9 cellular contexts compared by ENCODE assay signal in the genomic region with DNA sequence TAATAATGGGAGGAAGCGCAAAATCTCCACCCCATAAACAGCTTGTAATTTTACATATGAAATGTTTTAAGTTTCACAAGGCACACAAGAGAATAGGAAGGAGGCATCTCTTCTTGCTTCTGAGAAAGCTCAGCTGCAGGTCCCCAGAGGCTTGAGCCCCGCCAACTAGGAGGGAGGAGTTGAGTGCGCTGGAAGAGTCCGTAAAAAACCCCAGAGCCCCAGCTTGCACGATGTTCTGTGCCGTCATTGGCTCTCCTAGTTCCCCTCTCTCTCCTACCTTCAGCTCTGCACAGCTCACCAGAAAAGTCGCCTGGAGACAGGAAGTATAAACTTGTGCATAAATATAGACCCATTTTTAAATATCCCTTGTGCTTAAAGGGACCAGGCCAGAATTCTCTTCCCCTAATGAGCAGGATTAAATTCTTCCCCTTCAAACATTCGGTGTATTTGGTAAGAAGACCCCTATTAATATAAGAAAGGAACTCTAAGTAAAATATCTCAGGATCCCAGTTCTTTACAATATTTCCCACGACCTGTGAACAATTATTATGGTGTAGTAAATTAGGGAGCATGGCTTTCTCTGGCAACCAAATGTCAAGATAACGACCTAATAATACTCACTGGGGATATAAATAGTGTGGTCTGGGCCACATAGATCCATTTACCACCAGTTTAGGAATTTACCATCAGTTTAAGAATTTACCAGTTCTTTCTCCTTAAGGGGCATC. TPM values are rescaled to one million over a fixed set of nuclear protein-coding genes. Genes with fewer than 3 reads are reported as not detected.
A peak's percentile ranks its signal among the peaks of the same experiment; 100 is the strongest.
DNase-seq lines count a peak whose midpoint lies in the region; ATAC-seq and TF ChIP-seq lines count a peak whose summit lies in the region.
"Had no signal": no experiment of that assay in that cellular context is flagged by ENCODE, and none has a peak within 500 bp of the region (broad histone marks: within the 10 kb centered on the region; RNA-seq: fewer than 3 reads in every experiment).

No MANE protein-coding gene starts in this region.

- H3K27ac ChIP-seq in CD4-positive, alpha-beta T cell (ENCODE audit: low read depth, low read length), result peak overlapping the region; percentile 63
- peak overlapping the region; percentile 0 for H3K27ac ChIP-seq in duodenal mucosa (ENCODE audit: low read depth, low read length)

- no peaks in the 10 kb centered on the region for H3K9me3 ChIP-seq in CD4-positive, alpha-beta T cell (ENCODE audit: control insufficient read depth, low read length)
- no peaks in the 10 kb centered on the region for H3K9me3 ChIP-seq in duodenal mucosa (ENCODE audit: control insufficient read depth in 1 of 2, low read length in 2 of 2)

- peak; percentile 59 to 84 (median 66) for DNase-seq in CD4-positive, alpha-beta T cell
- peak; percentile 53 to 62 for DNase-seq in activated CD4-positive, alpha-beta T cell treated with anti-CD3 and anti-CD28 coated beads for 24 hours (ENCODE audit: low read depth in 2 of 2)
- DNase-seq in naive thymus-derived CD8-positive, alpha-beta T cell, result peak; percentile 63 to 93 (median 82)
- peak; percentile 39 for DNase-seq in superior temporal gyrus (ENCODE audit: extremely low spot score)

- H3K4me1 Mint-ChIP-seq in CD4-positive, alpha-beta T cell (ENCODE audit: low read depth), result peaks cover 65% of the 10 kb centered on the region
- peaks cover 42 to 63% (median 62%) of the 10 kb centered on the region in 4 donors for H3K4me1 Mint-ChIP-seq in naive thymus-derived CD8-positive, alpha-beta T cell

- H3K9ac ChIP-seq in duodenal mucosa (ENCODE audit: low read depth in 1 of 2, low read length in 2 of 2), result no peak overlapping the region

- peak; percentile 100 for ATAC-seq in CD4-positive, alpha-beta T cell (ENCODE audit: poor library complexity)
- ATAC-seq in GM19467 (IDR thresholded peaks at IDR 0.05; ENCODE audit: unreplicated experiment), result peak; percentile 100
- peak; percentile 100 for ATAC-seq in HG03520 (IDR thresholded peaks at IDR 0.05; ENCODE audit: unreplicated experiment)
- peak; percentile 98 to 99 for ATAC-seq in naive thymus-derived CD8-positive, alpha-beta T cell
- ATAC-seq in SK-N-SH treated with all-trans-retinoic acid at 6 μM for 48 hours, result no peak
- ATAC-seq: HCT116 had no signal

- CTCF ChIA-PET in CD4-positive, alpha-beta T cell (lab: Charles Lee), result interaction anchor here (1.1 to 5.2 kb wide), 6 partner anchors 12 to 61 kb away, joined by 3 to 28 read pairs (median 4); no protein-coding TSS in a partner anchor

- H3K9me3 Mint-ChIP-seq in CD4-positive, alpha-beta T cell, result no peaks in the 10 kb centered on the region
- peaks cover 0 to 7% (median 0%) of the 10 kb centered on the region in 9 donors for H3K9me3 Mint-ChIP-seq in naive thymus-derived CD8-positive, alpha-beta T cell

- peaks cover 0 to 7% of the 10 kb centered on the region in 2 donors for H3K36me3 ChIP-seq in duodenal mucosa (ENCODE audit: control insufficient read depth in 1 of 2, insufficient read depth in 2 of 2, low read length in 2 of 2)

- peaks cover 21% of the 10 kb centered on the region for H3K36me3 Mint-ChIP-seq in CD4-positive, alpha-beta T cell (ENCODE audit: low read depth)
- H3K36me3 Mint-ChIP-seq in naive thymus-derived CD8-positive, alpha-beta T cell, result peaks cover 5 to 24% (median 14%) of the 10 kb centered on the region in 3 donors

- peaks cover 50 to 64% of the 10 kb centered on the region in 2 donors for H3K4me1 ChIP-seq in duodenal mucosa (ENCODE audit: control insufficient read depth in 1 of 2, insufficient read depth in 2 of 2, low read length in 2 of 2)

- H3K27me3 ChIP-seq in CD4-positive, alpha-beta T cell (ENCODE audit: control insufficient read depth, insufficient read depth, low read length), result no peaks in the 10 kb centered on the region
- no peaks in the 10 kb centered on the region for H3K27me3 ChIP-seq in duodenal mucosa (ENCODE audit: control insufficient read depth in 1 of 2, insufficient read depth in 2 of 2, low read length in 2 of 2)

- POLR2A ChIA-PET in CD4-positive, alpha-beta T cell (lab: Charles Lee), result interaction anchor here (0.6 to 6.2 kb wide), 8 partner anchors 12 to 186 kb away, joined by 3 to 157 read pairs (median 6); a partner anchor contains a TSS
- POLR2A ChIA-PET in naive thymus-derived CD8-positive, alpha-beta T cell (lab: Charles Lee), result interaction anchor here (0.6 to 9.2 kb wide), 15 partner anchors 9 to 996 kb away, joined by 3 to 190 read pairs (median 5); a partner anchor contains a TSS

- intact Hi-C loops in CD4-positive, alpha-beta T cell (cut with DNase I, micrococcal nuclease), result loop anchor here (1.0 to 10.0 kb wide), 4 partner anchors 13 to 254 kb away; a partner anchor contains a TSS

- peak overlapping the region; percentile 26 for H3K4me3 Mint-ChIP-seq in CD4-positive, alpha-beta T cell
- peak overlapping the region; percentile 34 to 87 (median 76) for H3K4me3 Mint-ChIP-seq in naive thymus-derived CD8-positive, alpha-beta T cell

- peak overlapping the region; percentile 76 for H3K27ac Mint-ChIP-seq in CD4-positive, alpha-beta T cell
- peak overlapping the region; percentile 85 to 97 (median 93) for H3K27ac Mint-ChIP-seq in naive thymus-derived CD8-positive, alpha-beta T cell

- TF ChIP-seq CTCF in CD4-positive, alpha-beta T cell (IDR thresholded peaks at IDR 0.05), result no peak

- H3K4me3 ChIP-seq in duodenal mucosa (ENCODE audit: low read depth in 1 of 2, low read length in 2 of 2), result peak overlapping the region in 1 of 2 donors; percentile 35

- H3K27me3 Mint-ChIP-seq in CD4-positive, alpha-beta T cell, result no peaks in the 10 kb centered on the region
- H3K27me3 Mint-ChIP-seq in naive thymus-derived CD8-positive, alpha-beta T cell, result no peaks in the 10 kb centered on the region

TF ChIP-seq in SK-N-SH treated with all-trans-retinoic acid at 6 μM for 48 hours, 23 proteins besides CTCF, POLR2A, EP300 and RAD21:
- TF ChIP-seq, protein P1, sequence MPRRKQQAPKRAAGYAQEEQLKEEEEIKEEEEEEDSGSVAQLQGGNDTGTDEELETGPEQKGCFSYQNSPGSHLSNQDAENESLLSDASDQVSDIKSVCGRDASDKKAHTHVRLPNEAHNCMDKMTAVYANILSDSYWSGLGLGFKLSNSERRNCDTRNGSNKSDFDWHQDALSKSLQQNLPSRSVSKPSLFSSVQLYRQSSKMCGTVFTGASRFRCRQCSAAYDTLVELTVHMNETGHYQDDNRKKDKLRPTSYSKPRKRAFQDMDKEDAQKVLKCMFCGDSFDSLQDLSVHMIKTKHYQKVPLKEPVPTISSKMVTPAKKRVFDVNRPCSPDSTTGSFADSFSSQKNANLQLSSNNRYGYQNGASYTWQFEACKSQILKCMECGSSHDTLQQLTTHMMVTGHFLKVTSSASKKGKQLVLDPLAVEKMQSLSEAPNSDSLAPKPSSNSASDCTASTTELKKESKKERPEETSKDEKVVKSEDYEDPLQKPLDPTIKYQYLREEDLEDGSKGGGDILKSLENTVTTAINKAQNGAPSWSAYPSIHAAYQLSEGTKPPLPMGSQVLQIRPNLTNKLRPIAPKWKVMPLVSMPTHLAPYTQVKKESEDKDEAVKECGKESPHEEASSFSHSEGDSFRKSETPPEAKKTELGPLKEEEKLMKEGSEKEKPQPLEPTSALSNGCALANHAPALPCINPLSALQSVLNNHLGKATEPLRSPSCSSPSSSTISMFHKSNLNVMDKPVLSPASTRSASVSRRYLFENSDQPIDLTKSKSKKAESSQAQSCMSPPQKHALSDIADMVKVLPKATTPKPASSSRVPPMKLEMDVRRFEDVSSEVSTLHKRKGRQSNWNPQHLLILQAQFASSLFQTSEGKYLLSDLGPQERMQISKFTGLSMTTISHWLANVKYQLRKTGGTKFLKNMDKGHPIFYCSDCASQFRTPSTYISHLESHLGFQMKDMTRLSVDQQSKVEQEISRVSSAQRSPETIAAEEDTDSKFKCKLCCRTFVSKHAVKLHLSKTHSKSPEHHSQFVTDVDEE (CRISPR knock-in tag; IDR thresholded peaks at IDR 0.05), result no peak
- TF ChIP-seq ZFP30 (CRISPR knock-in tag; IDR thresholded peaks at IDR 0.05), result no peak

RNA-seq across cellular contexts. Expression of a gene that starts 13.7 kb away (rescaled TPM):
- total RNA-seq in CD4-positive, alpha-beta T cell, result 10 to 100 TPM; 16.9 to 18.7 TPM
- total RNA-seq in naive thymus-derived CD8-positive, alpha-beta T cell, result 100 to 1,000 TPM; 110 to 111 TPM
- 100 to 1,000 TPM; 133 to 232 (median 148) TPM for polyA plus RNA-seq in naive thymus-derived CD8-positive, alpha-beta T cell

Comparison
In these comparisons a context has a peak if more than half of its experiments do, and no peak if none do; other contexts are left out.
1. RNA of a gene that starts 13.7 kb away (total RNA-seq): 110 to 111 TPM in naive thymus-derived CD8-positive, alpha-beta T cell; 16.9 to 18.7 TPM in CD4-positive, alpha-beta T cell; every median in the first group is over 4 times any median in the second.
2. Peak in every context shown above with its lines, with median percentiles within 50 percentile points of each other: DNase-seq.